30 cellular contexts compared by ENCODE assay signal in the genomic region with DNA sequence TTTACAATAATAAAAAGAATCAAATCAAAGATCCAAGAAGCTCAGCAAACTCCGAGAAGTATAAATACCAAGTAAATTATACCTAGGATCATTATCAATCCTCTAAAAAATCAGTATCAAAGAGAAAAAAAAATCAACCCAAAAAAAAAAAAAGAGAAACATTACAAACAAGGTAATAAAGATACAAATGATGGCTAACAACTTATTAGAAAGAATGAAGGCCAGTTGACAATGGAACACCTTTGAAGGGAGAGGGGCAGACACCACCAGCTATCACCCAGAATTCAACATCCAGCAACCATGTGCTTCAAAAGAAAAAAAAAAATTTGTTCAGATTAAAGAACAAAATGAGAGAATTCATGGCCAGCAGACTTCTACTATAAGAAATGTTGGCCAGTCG.
"Had no signal": no experiment of that assay in that cellular context is flagged by ENCODE, and none has a peak within 500 bp of the region (broad histone marks: within the 10 kb centered on the region; RNA-seq: fewer than 3 reads in every experiment).

No MANE protein-coding gene starts in this region.

- H3K4me2 ChIP-seq: neural progenitor cell had no signal

- H3K27ac ChIP-seq: left ventricle myocardium inferior, neural progenitor cell, neutrophil, parathyroid adenoma, skin epidermis, suprapubic skin, thoracic aorta, tibial artery, upper lobe of right lung had no signal

- H3K27ac Mint-ChIP-seq: immature natural killer cell; mesothelial cell of epicardium; naive B cell; natural killer cell; nephron progenitor cell; neural progenitor cell; stimulated activated naive CD8-positive, alpha-beta T cell treated with anti-CD3 and anti-CD28 coated beads, Interleukin-15, Interleukin-2, amounts not matched to agents 100 ng/mL and 50 ng/mL, for 24 hours had no signal

- H2AFZ ChIP-seq: neural progenitor cell, parathyroid adenoma had no signal

- H3K4me1 ChIP-seq: neural progenitor cell, suprapubic skin, tibial artery had no signal

- H3K36me3 Mint-ChIP-seq: mesothelial cell of epicardium, natural killer cell had no signal

- H3K9me3 ChIP-seq: left ventricle myocardium inferior, neutrophil, suprapubic skin, thoracic aorta, tibial artery, upper lobe of right lung had no signal

- DNase-seq: hypothalamus; immature natural killer cell; kidney; left ventricle myocardium inferior; mesendoderm; naive B cell; natural killer cell; nephron progenitor cell; occipital lobe; right cardiac atrium; stimulated activated CD4-positive, alpha-beta T cell treated with anti-CD3 and anti-CD28 coated beads, Interleukin-12 subunit alpha, Interleukin-12 subunit beta, amount 100 ng/mL, for 4 hours; stimulated activated CD4-positive, alpha-beta T cell treated with anti-CD3 and anti-CD28 coated beads, Interleukin-15, amount 100 ng/mL, for 24 hours; stimulated activated CD4-positive, alpha-beta T cell treated with anti-CD3 and anti-CD28 coated beads, Interleukin-2, amount 100 ng/mL, for 24 hours; stimulated activated CD4-positive, alpha-beta T cell treated with anti-CD3 and anti-CD28 coated beads, Interleukin-4, amount 100 ng/mL, for 1 hour; stimulated activated naive CD4-positive, alpha-beta T cell; tibial artery; trophoblast cell; upper lobe of right lung had no signal

- FAIRE-seq: islet of Langerhans, kidney, urothelium cell line had no signal

- H3K27me3 ChIP-seq: neural progenitor cell, neutrophil, suprapubic skin, tibial artery, upper lobe of right lung had no signal

- H3K36me3 ChIP-seq: neural progenitor cell, neutrophil, suprapubic skin, thoracic aorta, tibial artery, upper lobe of right lung had no signal

- ATAC-seq: natural killer cell, right cardiac atrium, sciatic nerve, upper lobe of right lung had no signal

- H3K9me3 Mint-ChIP-seq: immature natural killer cell; naive B cell; natural killer cell; stimulated activated naive CD8-positive, alpha-beta T cell treated with anti-CD3 and anti-CD28 coated beads, Interleukin-15, Interleukin-2, amounts not matched to agents 100 ng/mL and 50 ng/mL, for 24 hours had no signal

- H3K4me3 ChIP-seq: left ventricle myocardium inferior, lung, neural progenitor cell, skin epidermis, suprapubic skin, thoracic aorta, tibial artery, upper lobe of right lung had no signal

- H3K4me1 Mint-ChIP-seq: neural progenitor cell had no signal

- H3K27me3 Mint-ChIP-seq: naive B cell; stimulated activated naive CD8-positive, alpha-beta T cell treated with anti-CD3 and anti-CD28 coated beads, Interleukin-15, Interleukin-2, amounts not matched to agents 100 ng/mL and 50 ng/mL, for 24 hours had no signal

- H3K4me3 Mint-ChIP-seq: immature natural killer cell; mesothelial cell of epicardium; naive B cell; natural killer cell; nephron progenitor cell; neural progenitor cell; stimulated activated naive CD8-positive, alpha-beta T cell treated with anti-CD3 and anti-CD28 coated beads, Interleukin-15, Interleukin-2, amounts not matched to agents 100 ng/mL and 50 ng/mL, for 24 hours had no signal

- H3K9ac ChIP-seq: neural progenitor cell, parathyroid adenoma had no signal
